ENCODE assay signal across 8 cellular contexts in genomic region chr19:16328824-16329482, GRCh38. TPM values are rescaled to one million over a fixed set of nuclear protein-coding genes. Genes with fewer than 3 reads are reported as not detected.
DNase-seq lines count a peak whose midpoint lies in the region; ATAC-seq and TF ChIP-seq lines count a peak whose summit lies in the region.

No MANE protein-coding gene starts in this region.

- no peaks in the 10 kb centered on the region; the same call in 1 of the 2 replicates for H3K27me3 ChIP-seq in KMS-11 (ENCODE audit: insufficient read depth, low read depth)
- no peaks in the 10 kb centered on the region for H3K27me3 ChIP-seq in lung (ENCODE audit: control insufficient read depth, insufficient read depth)

- H3K9ac ChIP-seq in KMS-11: no peak overlapping the region

- POLR2A ChIA-PET in AG04449 (lab: Yijun Ruan, JAX): interaction anchor here (1.6 to 3.1 kb wide), 2 partner anchors 10 to 12 kb away, joined by 7 to 12 read pairs; no protein-coding TSS in a partner anchor

- H2AFZ ChIP-seq in KMS-11 (ENCODE audit: low read depth): no peak overlapping the region

- peaks cover 59% of the 10 kb centered on the region for H3K4me1 ChIP-seq in KMS-11 (ENCODE audit: low read depth, poor library complexity, severe bottlenecking)
- peaks cover 0 to 4% of the 10 kb centered on the region in 2 donors for H3K4me1 ChIP-seq in lung (ENCODE audit: control insufficient read depth in 2 of 2, insufficient read depth in 2 of 2, low read length in 2 of 2)

- H3K9me3 ChIP-seq in lung (ENCODE audit: control insufficient read depth in 2 of 2, insufficient read depth in 1 of 2, low read length in 1 of 2): no peaks in the 10 kb centered on the region

- no peaks in the 10 kb centered on the region for H3K79me2 ChIP-seq in KMS-11 (ENCODE audit: insufficient read depth, low read depth)

- ATAC-seq in lung (ENCODE audit: insufficient read depth, low FRiP score): no peak
- no peak for ATAC-seq in GM21360 (IDR thresholded peaks at IDR 0.05; ENCODE audit: unreplicated experiment)

- H3K36me3 ChIP-seq in KMS-11 (ENCODE audit: insufficient read depth): no peaks in the 10 kb centered on the region
- peaks cover 10 to 12% of the 10 kb centered on the region in 2 donors for H3K36me3 ChIP-seq in lung (ENCODE audit: control insufficient read depth in 2 of 2, insufficient read depth in 2 of 2, low read length in 2 of 2)

- no peak overlapping the region for H3K4me3 ChIP-seq in AG04449 (ENCODE audit: low read depth, low read length)
- no peak overlapping the region for H3K4me3 ChIP-seq in KMS-11 (IDR thresholded peaks at IDR 0.05; ENCODE audit: insufficient read depth, low read depth, low read length)
- H3K4me3 ChIP-seq in lung: no peak overlapping the region

- 24 to 29% methylated on average over 11 of the region's 11 CpGs for WGBS in lung, 2 donors

- DNase-seq in AG04449 (ENCODE audit: low read depth, low spot score) (no peak), lung (ENCODE audit: low spot score) (no peak), NCI-H2029 (lab: John Stamatoyannopoulos, UW) (no peak), SKM-1 (lab: John Stamatoyannopoulos, UW; ENCODE audit: unreplicated experiment) (no peak), NCI-H2171 treated with DMSO at 0.1 percent for 48 hours (lab: John Stamatoyannopoulos, UW) (no peak)
- DNase-seq in activated effector memory CD4-positive, alpha-beta T cell treated with anti-CD3 and anti-CD28 coated beads, Interleukin-2, amount 50 U/mL, for 16 hours: peak; percentile 81

- TF ChIP-seq CTCF in AG04449 (IDR thresholded peaks at IDR 0.05; ENCODE audit: insufficient read depth, low read length, missing control alignments) (peak; percentile 5), KMS-11 (conservative IDR thresholded peaks at IDR 0.05; ENCODE audit: low read depth, low read length) (no peak), lung (IDR thresholded peaks at IDR 0.05; ENCODE audit: control extremely low read depth, extremely low read depth) (no peak)

- CTCF ChIA-PET in AG04449 (lab: Yijun Ruan, JAX): interaction anchor here (0.7 to 3.5 kb wide), 4 partner anchors 10 to 84 kb away, joined by 3 to 10 read pairs (median 5); no protein-coding TSS in a partner anchor

- H3K27ac ChIP-seq in KMS-11 (no peak overlapping the region), lung (ENCODE audit: low read depth in 1 of 2, low read length in 1 of 2) (peak overlapping the region; percentile 76 to 98)

- peak overlapping the region; percentile 73 for H3K4me2 ChIP-seq in KMS-11

- no peaks in the 10 kb centered on the region for H4K20me1 ChIP-seq in KMS-11 (ENCODE audit: insufficient read depth)

RNA-seq across cellular contexts. Expression of gene KLF2, which starts 4.3 kb away (rescaled TPM):
- 100 to 1,000 TPM in 1 of 2 donors, 10 to 100 TPM in 1; 32.5 to 104 TPM for total RNA-seq in lung
- 100 to 1,000 TPM in 1 of 2 donors, 1 to 10 TPM in 1; 7.7 to 121 TPM for polyA plus RNA-seq in lung
